In the genomic region with DNA sequence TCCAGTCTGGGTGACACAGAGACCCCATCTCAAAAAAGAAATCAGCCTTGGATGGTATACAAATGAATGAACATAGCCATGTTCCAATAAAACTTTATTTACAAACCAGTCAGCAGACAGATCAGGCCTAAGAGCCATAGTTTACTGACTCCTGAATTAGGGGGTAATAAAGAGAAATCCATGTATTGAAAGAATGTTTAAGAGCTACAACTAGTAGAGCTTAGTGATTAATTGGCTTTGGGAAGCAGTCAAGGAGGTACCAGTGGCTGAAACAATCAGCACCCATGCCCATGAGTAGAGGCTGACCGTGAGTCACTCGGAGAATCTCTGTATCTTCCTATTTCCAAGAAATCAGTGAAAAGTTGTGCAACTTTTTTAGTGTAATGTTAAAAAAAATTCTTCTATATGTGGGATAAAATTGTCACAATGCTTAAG, we compare ENCODE assay signal across 19 cellular contexts.
DNase-seq lines count a peak whose midpoint lies in the region; ATAC-seq and TF ChIP-seq lines count a peak whose summit lies in the region.
"Had no signal": no experiment of that assay in that cellular context is flagged by ENCODE, and none has a peak within 500 bp of the region (broad histone marks: within the 10 kb centered on the region; RNA-seq: fewer than 3 reads in every experiment).

No MANE protein-coding gene starts in this region.

- H3K36me3 ChIP-seq in esophagus (ENCODE audit: control insufficient read depth in 2 of 2, insufficient read depth in 2 of 2, low read length in 1 of 2) (no peaks in the 10 kb centered on the region), neutrophil (no peaks in the 10 kb centered on the region), colonic mucosa (no peaks in the 10 kb centered on the region)
- H3K36me3 ChIP-seq: gastrocnemius medialis, neural progenitor cell, Peyer's patch, right atrium auricular region had no signal

- no peak for ATAC-seq in sciatic nerve
- ATAC-seq: gastrocnemius medialis had no signal

- H3K27ac ChIP-seq in esophagus (ENCODE audit: low read depth in 2 of 2, low read length in 1 of 2) (peak overlapping the region; percentile 43 to 98), neutrophil (peak overlapping the region; percentile 99), colonic mucosa (no peak overlapping the region)
- H3K27ac ChIP-seq: neural progenitor cell, Peyer's patch, right atrium auricular region had no signal

- no peak for TF ChIP-seq POLR2A in NB4 (IDR thresholded peaks at IDR 0.05; ENCODE audit: extremely low read depth, insufficient read length)

- H3K9me3 ChIP-seq in esophagus (ENCODE audit: control insufficient read depth in 2 of 2, insufficient read depth in 1 of 2, low read depth in 1 of 2, low read length in 1 of 2) = no peaks in the 10 kb centered on the region
- H3K9me3 ChIP-seq in neutrophil = no peaks in the 10 kb centered on the region
- no peaks in the 10 kb centered on the region for H3K9me3 ChIP-seq in colonic mucosa
- H3K9me3 ChIP-seq: gastrocnemius medialis, Peyer's patch, right atrium auricular region had no signal

- peaks cover 3 to 16% of the 10 kb centered on the region in 2 donors for H3K4me1 ChIP-seq in esophagus (ENCODE audit: control insufficient read depth in 2 of 2, insufficient read depth in 2 of 2, low read length in 1 of 2)
- peaks cover 88% of the 10 kb centered on the region in 2 experiments for H3K4me1 ChIP-seq in neutrophil (ENCODE audit: control insufficient read depth in 1 of 2, insufficient read depth in 1 of 2, low read depth in 1 of 2, low read length in 1 of 2)
- H3K4me1 ChIP-seq in colonic mucosa = no peaks in the 10 kb centered on the region
- H3K4me1 ChIP-seq: neural progenitor cell, Peyer's patch, right atrium auricular region had no signal

- H3K27me3 ChIP-seq in esophagus (ENCODE audit: control insufficient read depth in 1 of 2, insufficient read depth in 2 of 2, low read length in 2 of 2) = no peaks in the 10 kb centered on the region
- H3K27me3 ChIP-seq in neutrophil = no peaks in the 10 kb centered on the region
- no peaks in the 10 kb centered on the region for H3K27me3 ChIP-seq in colonic mucosa
- H3K27me3 ChIP-seq: gastrocnemius medialis, neural progenitor cell, Peyer's patch, right atrium auricular region had no signal

- H3K9ac ChIP-seq in colonic mucosa (ENCODE audit: low read depth in 2 of 2, low read length in 2 of 2) = no peak overlapping the region
- H3K9ac ChIP-seq: neural progenitor cell had no signal

- 35 to 43% methylated on average over 2 of the region's 2 CpGs for WGBS in esophagus, 2 donors

- peak; percentile 93 for DNase-seq in CD1c-positive myeloid dendritic cell (ENCODE audit: extremely low spot score)
- peak; percentile 58 for DNase-seq in NB4 (ENCODE audit: low read depth)
- no peak for DNase-seq in stimulated activated CD4-positive, alpha-beta T cell treated with anti-CD3 and anti-CD28 coated beads, Interleukin-15, amount 100 ng/mL, for 24 hours
- DNase-seq in colonic mucosa = no peak
- no peak for DNase-seq in NCI-H146 treated with DMSO at 0.1 percent for 48 hours (lab: John Stamatoyannopoulos, UW; ENCODE audit: unreplicated experiment)
- DNase-seq in sciatic nerve (ENCODE audit: low spot score) = no peak
- DNase-seq: activated CD4-positive, alpha-beta T cell treated with anti-CD3 and anti-CD28 coated beads for 4 hours; activated CD8-positive, alpha-beta memory T cell treated with anti-CD3 and anti-CD28 coated beads, Interleukin-2, amount 50 U/mL, for 4 hours; activated effector memory CD4-positive, alpha-beta T cell treated with Interleukin-2 at 50 U/mL for 16 hours; endodermal cell; gastrocnemius medialis; IMR-90; NCI-H748 treated with DMSO at 0.1 percent for 48 hours; Peyer's patch; stimulated activated CD4-positive, alpha-beta T cell treated with anti-CD3 and anti-CD28 coated beads, Interleukin-2, amount 100 ng/mL, for 24 hours had no signal

- intact Hi-C loops in colonic mucosa (cut with DNase I) (no loop called here), sciatic nerve (cut with DNase I) (no loop called here)

- H3K4me3 ChIP-seq in NB4 (ENCODE audit: low read depth, low read length) = no peak overlapping the region
- H3K4me3 ChIP-seq in esophagus (ENCODE audit: low read depth in 1 of 2, low read length in 2 of 2) = no peak overlapping the region
- H3K4me3 ChIP-seq in neutrophil (ENCODE audit: low read depth in 1 of 2, low read length in 1 of 2) = no peak overlapping the region
- H3K4me3 ChIP-seq in colonic mucosa = no peak overlapping the region
- H3K4me3 ChIP-seq: gastrocnemius medialis, neural progenitor cell, Peyer's patch, right atrium auricular region had no signal

- TF ChIP-seq CTCF in NB4 (IDR thresholded peaks at IDR 0.05; ENCODE audit: low read depth, low read length) (no peak), neutrophil (IDR thresholded peaks at IDR 0.05) (no peak), colonic mucosa (IDR thresholded peaks at IDR 0.05) (no peak)

Comparison
In these comparisons a context has a peak if more than half of its experiments do, and no peak if none do; other contexts are left out.
1. DNase-seq: peak in CD1c-positive myeloid dendritic cell (single experiment) and NB4 (single experiment); none in stimulated activated CD4-positive, alpha-beta T cell treated with anti-CD3 and anti-CD28 coated beads, Interleukin-15, amount 100 ng/mL, for 24 hours (single experiment), colonic mucosa (single experiment), NCI-H146 treated with DMSO at 0.1 percent for 48 hours (single experiment) and sciatic nerve (single experiment).